ENCODE assay signal across 8 cellular contexts in the genomic region with DNA sequence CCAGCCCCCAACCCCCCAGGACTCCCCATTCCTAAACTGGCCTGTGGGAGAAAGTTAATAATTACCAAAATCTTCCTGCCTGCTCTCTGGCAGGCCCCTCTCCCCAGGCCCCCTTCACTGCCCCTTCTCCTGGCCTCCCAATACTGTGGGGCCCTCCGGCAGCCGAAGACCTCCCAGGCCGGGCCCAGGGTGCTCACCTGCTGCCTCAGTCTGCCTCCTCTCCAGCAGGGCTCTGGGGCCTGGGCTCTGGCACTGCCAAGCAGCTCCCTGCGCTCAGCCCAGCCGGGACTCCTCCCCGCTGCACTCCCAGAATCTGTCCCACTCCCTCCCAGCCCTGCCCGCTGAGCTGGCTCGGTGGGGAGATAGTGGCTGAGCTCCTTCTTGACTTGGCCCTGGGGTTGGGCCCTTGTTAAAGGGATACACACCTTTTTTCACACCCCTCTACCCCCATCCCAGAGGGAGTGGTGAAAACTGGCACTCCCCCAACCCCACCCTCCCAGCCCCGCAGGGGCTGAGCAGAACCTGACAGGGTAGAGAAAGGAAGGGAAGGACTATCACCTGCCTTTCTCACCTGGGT. TPM values are rescaled to one million over a fixed set of nuclear protein-coding genes. Genes with fewer than 3 reads are reported as not detected.
A peak's percentile ranks its signal among the peaks of the same experiment; 100 is the strongest.
DNase-seq lines count a peak whose midpoint lies in the region; TF ChIP-seq lines count a peak whose summit lies in the region.

A gene with protein sequence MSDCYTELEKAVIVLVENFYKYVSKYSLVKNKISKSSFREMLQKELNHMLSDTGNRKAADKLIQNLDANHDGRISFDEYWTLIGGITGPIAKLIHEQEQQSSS (minus strand): TSS at position 383 of the 577 bp plus-strand sequence. CDS start 4,986 bp downstream, outside the sequence.

- H3K14ac ChIP-seq in H9 (ENCODE audit: insufficient read depth, low read length) = no peak within 1 kb of the TSS; the same call in 1 of the 2 replicates

- TF ChIP-seq CTCF in H9 (conservative IDR thresholded peaks at IDR 0.05) = no peak
- TF ChIP-seq CTCF in brain (conservative IDR thresholded peaks at IDR 0.05) = no peak
- no peak for TF ChIP-seq CTCF in BE2C (IDR thresholded peaks at IDR 0.05; ENCODE audit: low read depth, low read length)

- no peak within 1 kb of the TSS for H3K4ac ChIP-seq in H9 (ENCODE audit: low read depth, low read length)

- H3K4me1 Mint-ChIP-seq in H9 (peaks cover 40 to 68% of the 10 kb centered on the region in 2 experiments), brain (peaks cover 41% of the 10 kb centered on the region)

- no peak within 1 kb of the TSS for H2BK15ac ChIP-seq in H9 (ENCODE audit: low read depth, low read length)

- peak within 1 kb of the TSS; percentile 2 for H3K4me2 ChIP-seq in H9 (ENCODE audit: insufficient read depth, insufficient read length, low read length)

- no peak within 1 kb of the TSS for H2AK5ac ChIP-seq in H9 (ENCODE audit: insufficient read length, low read length)

- no peaks in the 10 kb centered on the region for H3K79me2 ChIP-seq in H9 (ENCODE audit: insufficient read depth, low read length)

- H3K56ac ChIP-seq in H9 (ENCODE audit: insufficient read length, low read depth, low read length) = no peak within 1 kb of the TSS

- H2BK20ac ChIP-seq in H9 (ENCODE audit: low read depth, low read length, poor library complexity, severe bottlenecking) = no peak within 1 kb of the TSS

- DNase-seq in H9 (peak; percentile 62), BE2C (no peak), cerebellar nuclear complex (lab: John Stamatoyannopoulos, UW) (no peak)
- no peak for DNase-seq in stimulated activated CD4-positive, alpha-beta T cell treated with anti-CD3 and anti-CD28 coated beads, Interleukin-2, amount 100 ng/mL, for 24 hours
- DNase-seq in stimulated activated CD4-positive, alpha-beta T cell treated with anti-CD3 and anti-CD28 coated beads, Interleukin-4, amount 100 ng/mL, for 24 hours = no peak

- H3K27ac ChIP-seq in H9 (ENCODE audit: insufficient read length, low read depth, low read length) (no peak within 1 kb of the TSS), skeletal muscle tissue (ENCODE audit: low read depth, low read length) (peak within 1 kb of the TSS; percentile 80)

- peak within 1 kb of the TSS in 1 of 3 experiments; percentile 93; a peak in 2 of 7 replicates for H3K27ac Mint-ChIP-seq in H9
- H3K27ac Mint-ChIP-seq in brain = peak within 1 kb of the TSS in 4 of 5 experiments; percentile 44 to 83 (median 52)

- H2BK120ac ChIP-seq in H9 (ENCODE audit: low read depth, low read length, poor library complexity, severe bottlenecking) = no peak within 1 kb of the TSS

- peaks cover 9% of the 10 kb centered on the region; the same call in 1 of the 2 replicates for H3K4me1 ChIP-seq in H9 (ENCODE audit: insufficient read depth, low read length)
- H3K4me1 ChIP-seq in skeletal muscle tissue (ENCODE audit: control insufficient read depth in 3 of 3, insufficient read depth in 3 of 3, low read length in 3 of 3) = peaks cover 43 to 63% (median 58%) of the 10 kb centered on the region in 3 donors
- peaks cover 19% of the 10 kb centered on the region for H3K4me1 ChIP-seq in BE2C

- H3K27me3 Mint-ChIP-seq in H9 (ENCODE audit: low read depth) (peaks cover 2% of the 10 kb centered on the region; the same call in 1 of the 2 replicates), brain (peaks cover 28% of the 10 kb centered on the region)

- no peak within 1 kb of the TSS for H3K18ac ChIP-seq in H9 (ENCODE audit: insufficient read length, low read depth, low read length)

- H3K9ac ChIP-seq in H9 (ENCODE audit: extremely low read depth, insufficient read length, low read length) (no peak within 1 kb of the TSS), skeletal muscle tissue (ENCODE audit: low read depth in 1 of 3, low read length in 3 of 3) (peak within 1 kb of the TSS; percentile 87 to 91 (median 89))

- peaks cover 3% of the 10 kb centered on the region for H3K23me2 ChIP-seq in H9 (ENCODE audit: insufficient read length, low read depth, low read length, poor library complexity, severe bottlenecking)

- H2AFZ ChIP-seq in H9 (ENCODE audit: low read length) = no peak within 1 kb of the TSS

- H3K23ac ChIP-seq in H9 (ENCODE audit: insufficient read length, low read depth, low read length) = no peak within 1 kb of the TSS

- H2BK5ac ChIP-seq in H9 (ENCODE audit: insufficient read length, low read length) = no peak within 1 kb of the TSS

- no CpG with 5 or more reads among the region's 9 CpGs for WGBS in H9 (ENCODE audit: extremely low coverage, insufficient read length, low lambda C conversion rate)

- H3K27me3 ChIP-seq in H9 (ENCODE audit: insufficient read depth, low read length) (no peaks in the 10 kb centered on the region), skeletal muscle tissue (ENCODE audit: control insufficient read depth in 3 of 3, insufficient read depth in 3 of 3, low read length in 3 of 3) (no peaks in the 10 kb centered on the region), BE2C (no peaks in the 10 kb centered on the region)

- H3K9me3 Mint-ChIP-seq in H9 = no peaks in the 10 kb centered on the region
- no peaks in the 10 kb centered on the region for H3K9me3 Mint-ChIP-seq in brain

- H3K36me3 Mint-ChIP-seq in H9 (ENCODE audit: insufficient read depth in 1 of 3, low read depth in 3 of 3) = no peaks in the 10 kb centered on the region
- H3K36me3 Mint-ChIP-seq in brain = no peaks in the 10 kb centered on the region

- no peaks in the 10 kb centered on the region for H4K20me1 ChIP-seq in H9 (ENCODE audit: control insufficient read depth, insufficient read depth, insufficient read length)

- no peak within 1 kb of the TSS for H3T11ph ChIP-seq in H9 (ENCODE audit: low read length)

- H3K9me3 ChIP-seq in H9 (ENCODE audit: control insufficient read depth, low read depth, low read length) (no peaks in the 10 kb centered on the region), iPS-18c (ENCODE audit: control insufficient read depth, insufficient read depth, low read length) (no peaks in the 10 kb centered on the region), skeletal muscle tissue (ENCODE audit: control insufficient read depth in 3 of 3, low read length in 3 of 3) (no peaks in the 10 kb centered on the region), BE2C (no peaks in the 10 kb centered on the region)

- H3K4me3 Mint-ChIP-seq in H9 (peak within 1 kb of the TSS; percentile 15 to 78; a peak in 4 of 5 replicates), brain (peak within 1 kb of the TSS in 4 of 5 experiments; percentile 66 to 83 (median 74))

- H4K5ac ChIP-seq in H9 (ENCODE audit: insufficient read length, low read depth, low read length) = no peak within 1 kb of the TSS

- H4K91ac ChIP-seq in H9 (ENCODE audit: insufficient read length, low read depth, low read length) = no peak within 1 kb of the TSS

- peaks cover 0 to 1% (median under 1%) of the 10 kb centered on the region in 3 donors for H3K36me3 ChIP-seq in skeletal muscle tissue (ENCODE audit: control insufficient read depth in 3 of 3, insufficient read depth in 3 of 3, low read length in 3 of 3)
- H3K36me3 ChIP-seq in BE2C = no peaks in the 10 kb centered on the region

- peak within 1 kb of the TSS; percentile 34 for H3K4me3 ChIP-seq in iPS-18c (ENCODE audit: insufficient read depth, low read depth, low read length)
- peak within 1 kb of the TSS; percentile 77 to 86 (median 79) for H3K4me3 ChIP-seq in skeletal muscle tissue (ENCODE audit: low read length in 3 of 3)
- H3K4me3 ChIP-seq in BE2C (ENCODE audit: low read depth, low read length) = no peak within 1 kb of the TSS

- no peaks in the 10 kb centered on the region for H3K79me1 ChIP-seq in H9 (ENCODE audit: insufficient read depth, low read depth, low read length, poor library complexity, severe bottlenecking)

- H4K8ac ChIP-seq in H9 (replicated peaks; ENCODE audit: insufficient read length, low read depth, low read length) = no peak within 1 kb of the TSS

- no peak within 1 kb of the TSS for H2BK12ac ChIP-seq in H9 (ENCODE audit: insufficient read length, low read depth, low read length)

RNA-seq across cellular contexts. Expression of the gene that starts here (rescaled TPM):
- total RNA-seq in H9 (2021) = 8.0 and 8.2 TPM in 2 replicates
- polyA plus RNA-seq in brain (ENCODE audit: insufficient read depth, low read depth, low replicate concordance) = 36.7 TPM
- 36.0 TPM for total RNA-seq in skeletal muscle tissue
- polyA plus RNA-seq in BE2C (2012; ENCODE audit: insufficient read depth, insufficient read length, low read depth) = 8.3 TPM
